In the genomic region with DNA sequence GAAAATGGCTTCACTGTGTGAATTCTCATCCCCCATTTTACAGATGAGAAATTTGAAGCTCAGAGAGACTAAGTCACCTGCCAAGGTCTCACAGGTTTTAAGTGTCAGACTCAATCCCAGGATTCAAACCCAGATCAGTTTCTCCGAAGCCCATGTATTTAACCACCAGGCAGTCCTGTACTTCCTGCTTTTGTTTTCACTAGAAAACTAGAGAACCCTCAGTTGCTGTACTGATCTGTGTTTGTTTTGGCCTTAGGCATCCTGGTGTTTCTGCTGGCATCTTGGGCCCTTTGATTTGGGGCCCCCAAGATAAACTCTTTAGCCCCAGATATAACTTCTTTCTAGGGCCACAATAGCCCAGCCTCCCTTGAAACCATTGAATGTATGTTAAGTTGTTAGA, we compare ENCODE assay signal across 10 cellular contexts. TPM values are rescaled to one million over a fixed set of nuclear protein-coding genes. Genes with fewer than 3 reads are reported as not detected.
DNase-seq lines count a peak whose midpoint lies in the region; ATAC-seq and TF ChIP-seq lines count a peak whose summit lies in the region.
"Had no signal": no experiment of that assay in that cellular context is flagged by ENCODE, and none has a peak within 500 bp of the region (broad histone marks: within the 10 kb centered on the region; RNA-seq: fewer than 3 reads in every experiment).

No MANE protein-coding gene starts in this region.

- TF ChIP-seq CTCF in DND-41 (IDR thresholded peaks at IDR 0.05; ENCODE audit: borderline replicate concordance, extremely low read depth, low read length, poor library complexity, severe bottlenecking) (no peak), lower lobe of right lung (IDR thresholded peaks at IDR 0.05) (no peak), ascending aorta (IDR thresholded peaks at IDR 0.05) (no peak)

- peak overlapping the region; percentile 18; the same call in 1 of the 2 replicates for H3K9ac ChIP-seq in DND-41 (ENCODE audit: low read depth, low read length)

- peak overlapping the region; percentile 100 for H3K27ac Mint-ChIP-seq in activated naive CD8-positive, alpha-beta T cell

- H3K9me3 Mint-ChIP-seq in activated naive CD8-positive, alpha-beta T cell (ENCODE audit: low read depth), result no peaks in the 10 kb centered on the region

- no peak for ATAC-seq in DND-41 (ENCODE audit: insufficient read depth, low read depth)
- peak; percentile 41 for ATAC-seq in GM19455 (IDR thresholded peaks at IDR 0.05; ENCODE audit: unreplicated experiment)
- peak; percentile 35 for ATAC-seq in HG03139 (IDR thresholded peaks at IDR 0.05; ENCODE audit: unreplicated experiment)
- ATAC-seq in lower lobe of right lung, result no peak

- peak overlapping the region; percentile 36; the same call in 1 of the 2 replicates for H3K4me2 ChIP-seq in DND-41 (ENCODE audit: insufficient read depth, low read length)

- H3K4me1 Mint-ChIP-seq in activated naive CD8-positive, alpha-beta T cell (ENCODE audit: low read depth), result peaks cover 83% of the 10 kb centered on the region

- H3K9me3 ChIP-seq in DND-41 (ENCODE audit: insufficient read depth, low read length, severe bottlenecking) (no peaks in the 10 kb centered on the region), lower lobe of right lung (no peaks in the 10 kb centered on the region), ascending aorta (no peaks in the 10 kb centered on the region)

- intact Hi-C loops in cardiac septum (cut with DNase I), result no loop called here
- intact Hi-C loops in lower lobe of right lung (cut with DNase I), result no loop called here
- intact Hi-C loops in ascending aorta (cut with DNase I), result no loop called here

- H3K36me3 Mint-ChIP-seq in activated naive CD8-positive, alpha-beta T cell, result peaks cover 40% of the 10 kb centered on the region

- no peak overlapping the region for H3K4me3 ChIP-seq in DND-41 (ENCODE audit: low read depth in 1 of 2, low read length in 2 of 2)
- H3K4me3 ChIP-seq in lower lobe of right lung, result no peak overlapping the region
- no peak overlapping the region for H3K4me3 ChIP-seq in ascending aorta

- peak overlapping the region; percentile 53 for H2AFZ ChIP-seq in DND-41 (ENCODE audit: low read depth, low read length)

- H3K27ac ChIP-seq in DND-41 (ENCODE audit: low read length) (peak overlapping the region; percentile 62), lower lobe of right lung (no peak overlapping the region), ascending aorta (no peak overlapping the region)
- H3K27ac ChIP-seq: RWPE1 had no signal

- H3K27me3 ChIP-seq in DND-41 (ENCODE audit: insufficient read depth, low read length, poor library complexity) (no peaks in the 10 kb centered on the region), lower lobe of right lung (ENCODE audit: low read depth) (peaks cover 8% of the 10 kb centered on the region), ascending aorta (no peaks in the 10 kb centered on the region)

- H3K27me3 Mint-ChIP-seq in activated naive CD8-positive, alpha-beta T cell, result no peaks in the 10 kb centered on the region

- DNase-seq in DND-41 (no peak), NCI-H1436 (lab: John Stamatoyannopoulos, UW) (no peak), cardiac septum (ENCODE audit: low spot score) (no peak), lower lobe of right lung (no peak), ascending aorta (ENCODE audit: low spot score in 2 of 2) (no peak)
- DNase-seq: DMS153 had no signal

- no peaks in the 10 kb centered on the region for H3K36me3 ChIP-seq in DND-41 (ENCODE audit: insufficient read depth, low read length)
- no peaks in the 10 kb centered on the region for H3K36me3 ChIP-seq in lower lobe of right lung
- no peaks in the 10 kb centered on the region for H3K36me3 ChIP-seq in ascending aorta

- peak overlapping the region; percentile 85 for H3K4me3 Mint-ChIP-seq in activated naive CD8-positive, alpha-beta T cell

- H4K20me1 ChIP-seq in DND-41 (ENCODE audit: insufficient read depth, low read length), result no peaks in the 10 kb centered on the region

- H3K4me1 ChIP-seq in DND-41 (ENCODE audit: insufficient read depth, low read length) (peaks cover 21% of the 10 kb centered on the region), lower lobe of right lung (peaks cover 8% of the 10 kb centered on the region), ascending aorta (no peaks in the 10 kb centered on the region)

- H3K79me2 ChIP-seq in DND-41 (ENCODE audit: insufficient read depth, low read length), result no peaks in the 10 kb centered on the region

RNA-seq across cellular contexts. Expression of gene PPP1R16B, which starts 36.5 kb away (rescaled TPM):
- total RNA-seq in cardiac septum (1.7 TPM), lower lobe of right lung (13.0 TPM), ascending aorta (26.4 TPM)

Comparison
In these comparisons a context has a peak if more than half of its experiments do, and no peak if none do; other contexts are left out.
1. ATAC-seq: peak in GM19455 (single experiment) and HG03139 (single experiment); none in DND-41 (single experiment) and lower lobe of right lung (0 of 2).